20 cellular contexts compared by ENCODE assay signal in genomic region chr19:33054623-33055022, GRCh38. TPM values are rescaled to one million over a fixed set of nuclear protein-coding genes. Genes with fewer than 3 reads are reported as not detected.
DNase-seq lines count a peak whose midpoint lies in the region; ATAC-seq and TF ChIP-seq lines count a peak whose summit lies in the region.
"Had no signal": no experiment of that assay in that cellular context is flagged by ENCODE, and none has a peak within 500 bp of the region (broad histone marks: within the 10 kb centered on the region; RNA-seq: fewer than 3 reads in every experiment).

No MANE protein-coding gene starts in this region.

- H3K4me1 Mint-ChIP-seq in neural crest cell: peaks cover 19% of the 10 kb centered on the region
- no peaks in the 10 kb centered on the region for H3K4me1 Mint-ChIP-seq in stimulated activated naive CD8-positive, alpha-beta T cell treated with anti-CD3 and anti-CD28 coated beads, Interleukin-15, amount 100 ng/mL, for 72 hours
- H3K4me1 Mint-ChIP-seq: activated B cell treated with CpG ODN at 0.5 μM for 24 hours; activated CD8-positive, alpha-beta memory T cell treated with anti-CD3 and anti-CD28 coated beads, Interleukin-2, amount 10 ng/mL, durations not matched to agents 7 days and 5 days; activated naive CD4-positive, alpha-beta T cell treated with anti-CD3 and anti-CD28 coated beads, Interleukin-2, amount 10 ng/mL, durations not matched to agents 7 days and 5 days had no signal

- H3K36me3 ChIP-seq in colonic mucosa: no peaks in the 10 kb centered on the region
- H3K36me3 ChIP-seq: left lung, upper lobe of left lung had no signal

- H3K36me3 Mint-ChIP-seq in neural crest cell (ENCODE audit: low read depth): no peaks in the 10 kb centered on the region
- H3K36me3 Mint-ChIP-seq: activated CD8-positive, alpha-beta memory T cell treated with anti-CD3 and anti-CD28 coated beads, Interleukin-2, amount 10 ng/mL, durations not matched to agents 7 days and 5 days; activated naive CD4-positive, alpha-beta T cell treated with anti-CD3 and anti-CD28 coated beads, Interleukin-2, amount 10 ng/mL, durations not matched to agents 7 days and 5 days had no signal

- intact Hi-C loops in colonic mucosa (cut with DNase I): no loop called here

- peak overlapping the region; percentile 91 for H3K27ac ChIP-seq in colonic mucosa
- H3K27ac ChIP-seq: left lung, upper lobe of left lung had no signal

- no peaks in the 10 kb centered on the region for H3K9me3 Mint-ChIP-seq in neural crest cell
- H3K9me3 Mint-ChIP-seq in stimulated activated naive CD8-positive, alpha-beta T cell treated with anti-CD3 and anti-CD28 coated beads, Interleukin-15, amount 100 ng/mL, for 72 hours: no peaks in the 10 kb centered on the region
- H3K9me3 Mint-ChIP-seq: activated B cell treated with CpG ODN at 0.5 μM for 24 hours; activated naive CD4-positive, alpha-beta T cell treated with anti-CD3 and anti-CD28 coated beads, Interleukin-2, amount 10 ng/mL, durations not matched to agents 7 days and 5 days; GM23338; nephron had no signal

- ATAC-seq in HG03139 (IDR thresholded peaks at IDR 0.05; ENCODE audit: unreplicated experiment): no peak
- ATAC-seq in HG02885 (IDR thresholded peaks at IDR 0.05; ENCODE audit: poor library complexity, unreplicated experiment): no peak
- no peak for ATAC-seq in stimulated activated naive CD8-positive, alpha-beta T cell treated with anti-CD3 and anti-CD28 coated beads, Interleukin-15, amount 100 ng/mL, for 72 hours
- ATAC-seq: activated CD8-positive, alpha-beta memory T cell treated with anti-CD3 and anti-CD28 coated beads, Interleukin-2, amount 10 ng/mL, durations not matched to agents 7 days and 5 days; GM23338; left lung had no signal

- no peaks in the 10 kb centered on the region for H3K27me3 Mint-ChIP-seq in neural crest cell (ENCODE audit: low read depth)
- H3K27me3 Mint-ChIP-seq in stimulated activated naive CD8-positive, alpha-beta T cell treated with anti-CD3 and anti-CD28 coated beads, Interleukin-15, amount 100 ng/mL, for 72 hours: no peaks in the 10 kb centered on the region
- H3K27me3 Mint-ChIP-seq: activated B cell treated with CpG ODN at 0.5 μM for 24 hours; activated CD8-positive, alpha-beta memory T cell treated with anti-CD3 and anti-CD28 coated beads, Interleukin-2, amount 10 ng/mL, durations not matched to agents 7 days and 5 days had no signal

- peak overlapping the region in 1 of 2 donors; percentile 89 for H3K9ac ChIP-seq in colonic mucosa (ENCODE audit: low read depth in 2 of 2, low read length in 2 of 2)

- H3K4me3 Mint-ChIP-seq in neural crest cell: no peak overlapping the region
- no peak overlapping the region for H3K4me3 Mint-ChIP-seq in stimulated activated naive CD8-positive, alpha-beta T cell treated with anti-CD3 and anti-CD28 coated beads, Interleukin-15, amount 100 ng/mL, for 72 hours
- H3K4me3 Mint-ChIP-seq: activated B cell treated with CpG ODN at 0.5 μM for 24 hours; activated CD8-positive, alpha-beta memory T cell treated with anti-CD3 and anti-CD28 coated beads, Interleukin-2, amount 10 ng/mL, durations not matched to agents 7 days and 5 days; activated naive CD4-positive, alpha-beta T cell treated with anti-CD3 and anti-CD28 coated beads, Interleukin-2, amount 10 ng/mL, durations not matched to agents 7 days and 5 days; GM23338; nephron had no signal

- H3K27me3 ChIP-seq in colonic mucosa: no peaks in the 10 kb centered on the region
- H3K27me3 ChIP-seq: left lung, upper lobe of left lung had no signal

- no peak overlapping the region for H3K4me3 ChIP-seq in colonic mucosa
- H3K4me3 ChIP-seq: GM23338, left lung, upper lobe of left lung had no signal

- no peaks in the 10 kb centered on the region for H3K9me3 ChIP-seq in colonic mucosa
- H3K9me3 ChIP-seq: left lung, upper lobe of left lung had no signal

- in situ Hi-C loops in Caki2 (cut with HindIII; ENCODE audit: low pct_unique_long_range_greater_than_20kb, low sequenced_read_pairs): no loop called here

- H3K4me1 ChIP-seq in colonic mucosa: no peaks in the 10 kb centered on the region

- H3K27ac Mint-ChIP-seq in neural crest cell (ENCODE audit: unreplicated experiment): peak overlapping the region; percentile 19
- H3K27ac Mint-ChIP-seq in stimulated activated naive CD8-positive, alpha-beta T cell treated with anti-CD3 and anti-CD28 coated beads, Interleukin-15, amount 100 ng/mL, for 72 hours: no peak overlapping the region
- H3K27ac Mint-ChIP-seq: activated B cell treated with CpG ODN at 0.5 μM for 24 hours; activated CD8-positive, alpha-beta memory T cell treated with anti-CD3 and anti-CD28 coated beads, Interleukin-2, amount 10 ng/mL, durations not matched to agents 7 days and 5 days; activated naive CD4-positive, alpha-beta T cell treated with anti-CD3 and anti-CD28 coated beads, Interleukin-2, amount 10 ng/mL, durations not matched to agents 7 days and 5 days; GM23338; nephron had no signal

- DNase-seq in Caki2 (ENCODE audit: low read depth) (peak; percentile 93), NCI-H2029 (lab: John Stamatoyannopoulos, UW) (peak; percentile 92), colonic mucosa (peak; percentile 98), neural crest cell (ENCODE audit: low read depth, low spot score) (no peak)
- DNase-seq in activated CD8-positive, alpha-beta memory T cell treated with anti-CD3 and anti-CD28 coated beads, Interleukin-2, amount 50 U/mL, for 48 hours: no peak
- DNase-seq in stimulated activated naive CD8-positive, alpha-beta T cell treated with anti-CD3 and anti-CD28 coated beads, Interleukin-15, amount 100 ng/mL, for 72 hours: no peak
- DNase-seq: activated B cell treated with CpG ODN at 0.5 μM for 24 hours; activated CD8-positive, alpha-beta memory T cell treated with anti-CD3 and anti-CD28 coated beads, Interleukin-2, amount 10 ng/mL, durations not matched to agents 7 days and 5 days; activated naive CD4-positive, alpha-beta T cell treated with anti-CD3 and anti-CD28 coated beads, Interleukin-2, amount 10 ng/mL, durations not matched to agents 7 days and 5 days; left lung; NCI-H1048; OCI-M1; retina; stimulated activated CD4-positive, alpha-beta T cell treated with anti-CD3 and anti-CD28 coated beads, Interleukin-4, amount 100 ng/mL, for 24 hours; SW 1271; upper lobe of left lung had no signal

- TF ChIP-seq CTCF in colonic mucosa (IDR thresholded peaks at IDR 0.05): no peak
- TF ChIP-seq CTCF in neural crest cell (conservative IDR thresholded peaks at IDR 0.05): no peak

RNA-seq across cellular contexts. Expression of gene RHPN2, which starts 10.1 kb away (rescaled TPM):
- 92.1 and 98.3 TPM in 2 replicates for total RNA-seq in Caki2 (2014; rRNA removed; shearing (Covaris generic); ENCODE audit: low replicate concordance)
- total RNA-seq in colonic mucosa (10 to 100 TPM; 40.0 to 78.3 TPM), neural crest cell (10.2 and 11.3 TPM in 2 replicates)

RNA-seq across cellular contexts. Expression of gene GPATCH1, which starts 26.4 kb away (rescaled TPM):
- 4.5 and 5.4 TPM in 2 replicates for total RNA-seq in Caki2 (2014; rRNA removed; shearing (Covaris generic); ENCODE audit: low replicate concordance)
- total RNA-seq in colonic mucosa (10 to 100 TPM; 10.0 to 10.9 TPM), neural crest cell (12.9 TPM in 2 replicates)

Comparison
In these comparisons a context has a peak if more than half of its experiments do, and no peak if none do; other contexts are left out.
1. DNase-seq: peak in Caki2 (single experiment), NCI-H2029 (single experiment) and colonic mucosa (single experiment); none in neural crest cell (single experiment), activated CD8-positive, alpha-beta memory T cell treated with anti-CD3 and anti-CD28 coated beads, Interleukin-2, amount 50 U/mL, for 48 hours (single experiment) and stimulated activated naive CD8-positive, alpha-beta T cell treated with anti-CD3 and anti-CD28 coated beads, Interleukin-15, amount 100 ng/mL, for 72 hours (0 of 2).